ENCODE assay signal across 9 cellular contexts in genomic region chr2:18560797-18561085, GRCh38. TPM values are rescaled to one million over a fixed set of nuclear protein-coding genes. Genes with fewer than 3 reads are reported as not detected.
DNase-seq lines count a peak whose midpoint lies in the region; ATAC-seq and TF ChIP-seq lines count a peak whose summit lies in the region.
"Had no signal": no experiment of that assay in that cellular context is flagged by ENCODE, and none has a peak within 500 bp of the region (broad histone marks: within the 10 kb centered on the region; RNA-seq: fewer than 3 reads in every experiment).

No MANE protein-coding gene starts in this region.

- H3K27me3 ChIP-seq in right atrium auricular region (no peaks in the 10 kb centered on the region), WERI-Rb-1 (ENCODE audit: insufficient read depth, low read depth, severe bottlenecking) (no peaks in the 10 kb centered on the region), iPS-15b (ENCODE audit: control insufficient read depth, insufficient read depth, low read length) (no peaks in the 10 kb centered on the region), testis (no peaks in the 10 kb centered on the region)

- TF ChIP-seq POLR2A in testis (IDR thresholded peaks at IDR 0.05) = no peak

- intact Hi-C loops in cardiac septum (cut with DNase I) = loop anchor here (2.0 kb wide), 1 partner anchor 42 kb away; no protein-coding TSS in a partner anchor
- intact Hi-C loops in testis (cut with DNase I; ENCODE audit: low total_unique reads) = no loop called here

- 0% methylated on average over 2 to 3 of the region's 3 CpGs for WGBS in testis, 2 donors

- no peaks in the 10 kb centered on the region for H3K36me3 ChIP-seq in right atrium auricular region
- H3K36me3 ChIP-seq in WERI-Rb-1 = peaks cover under 1% of the 10 kb centered on the region
- H3K36me3 ChIP-seq in iPS-15b (ENCODE audit: control insufficient read depth, insufficient read depth, low read length) = no peaks in the 10 kb centered on the region
- H3K36me3 ChIP-seq in testis (ENCODE audit: low read depth, missing control alignments) = no peaks in the 10 kb centered on the region

- no peaks in the 10 kb centered on the region for H3K9me3 ChIP-seq in right atrium auricular region
- no peaks in the 10 kb centered on the region for H3K9me3 ChIP-seq in WERI-Rb-1 (ENCODE audit: severe bottlenecking)
- no peaks in the 10 kb centered on the region for H3K9me3 ChIP-seq in iPS-15b (ENCODE audit: control insufficient read depth, insufficient read depth, low read length)
- H3K9me3 ChIP-seq in testis = no peaks in the 10 kb centered on the region

- no peak for ATAC-seq in HG02678 (IDR thresholded peaks at IDR 0.05; ENCODE audit: unreplicated experiment)
- ATAC-seq in HG02870 (IDR thresholded peaks at IDR 0.05; ENCODE audit: unreplicated experiment) = no peak

- H3K4me3 ChIP-seq in right atrium auricular region (peak overlapping the region; percentile 73 to 97), WERI-Rb-1 (ENCODE audit: low read depth, low read length) (peak overlapping the region; percentile 71), iPS-15b (ENCODE audit: low read depth, low read length) (peak overlapping the region; percentile 79), testis (peak overlapping the region; percentile 89 to 96)

- DNase-seq in right atrium auricular region (ENCODE audit: low spot score) (no peak), cardiac septum (ENCODE audit: low spot score) (no peak), WERI-Rb-1 (no peak), testis (no peak), hypothalamus (lab: John Stamatoyannopoulos, UW) (no peak)

- H3K4me1 ChIP-seq in right atrium auricular region (peaks cover 0 to 39% of the 10 kb centered on the region in 2 donors), iPS-15b (ENCODE audit: control insufficient read depth, insufficient read depth, low read length) (peaks cover 3% of the 10 kb centered on the region), testis (peaks cover 22% of the 10 kb centered on the region)

- peak overlapping the region; percentile 99 to 100 for H3K27ac ChIP-seq in right atrium auricular region
- peak overlapping the region; percentile 85 for H3K27ac ChIP-seq in WERI-Rb-1
- H3K27ac ChIP-seq in testis = peak overlapping the region; percentile 96 to 97

- no peak for TF ChIP-seq CTCF in right atrium auricular region (IDR thresholded peaks at IDR 0.05)
- no peak for TF ChIP-seq CTCF in WERI-Rb-1 (IDR thresholded peaks at IDR 0.05; ENCODE audit: low read depth, low read length)
- TF ChIP-seq CTCF in testis (IDR thresholded peaks at IDR 0.05) = no peak

- H3K9ac ChIP-seq in iPS-15b (ENCODE audit: low read depth, low read length) = peak overlapping the region; percentile 73

RNA-seq across cellular contexts. Expression of gene RDH14, which starts 0.3 kb away (rescaled TPM):
- 10 to 100 TPM; 45.0 to 67.5 TPM for total RNA-seq in right atrium auricular region
- total RNA-seq in cardiac septum = 35.4 TPM
- total RNA-seq in testis = 10 to 100 TPM; 30.7 to 37.2 TPM
- polyA plus RNA-seq in testis (ENCODE audit: insufficient read depth, low read depth, low replicate concordance) = 40.1 TPM

RNA-seq across cellular contexts. Expression of gene NT5C1B, which starts 28.6 kb away (rescaled TPM):
- total RNA-seq in right atrium auricular region (not detected), cardiac septum (not detected), testis (10 to 100 TPM; 18.0 to 59.4 TPM)
- polyA plus RNA-seq in testis (ENCODE audit: insufficient read depth, low read depth, low replicate concordance) = 74.9 TPM
- total RNA-seq: myocyte had no signal

Comparison
In these comparisons a context has a peak if more than half of its experiments do, and no peak if none do; other contexts are left out.
1. RNA of gene NT5C1B, which starts 28.6 kb away (total RNA-seq): 18.0 to 59.4 TPM in testis; not detected in right atrium auricular region and not detected in cardiac septum (single experiment); every median in the first group is over 10 times any median in the second.
2. Peak in every context shown above with its lines, with median percentiles within 50 percentile points of each other: H3K27ac ChIP-seq and H3K4me3 ChIP-seq.